Comparison of ENCODE assay signal across 9 cellular contexts in the genomic region with DNA sequence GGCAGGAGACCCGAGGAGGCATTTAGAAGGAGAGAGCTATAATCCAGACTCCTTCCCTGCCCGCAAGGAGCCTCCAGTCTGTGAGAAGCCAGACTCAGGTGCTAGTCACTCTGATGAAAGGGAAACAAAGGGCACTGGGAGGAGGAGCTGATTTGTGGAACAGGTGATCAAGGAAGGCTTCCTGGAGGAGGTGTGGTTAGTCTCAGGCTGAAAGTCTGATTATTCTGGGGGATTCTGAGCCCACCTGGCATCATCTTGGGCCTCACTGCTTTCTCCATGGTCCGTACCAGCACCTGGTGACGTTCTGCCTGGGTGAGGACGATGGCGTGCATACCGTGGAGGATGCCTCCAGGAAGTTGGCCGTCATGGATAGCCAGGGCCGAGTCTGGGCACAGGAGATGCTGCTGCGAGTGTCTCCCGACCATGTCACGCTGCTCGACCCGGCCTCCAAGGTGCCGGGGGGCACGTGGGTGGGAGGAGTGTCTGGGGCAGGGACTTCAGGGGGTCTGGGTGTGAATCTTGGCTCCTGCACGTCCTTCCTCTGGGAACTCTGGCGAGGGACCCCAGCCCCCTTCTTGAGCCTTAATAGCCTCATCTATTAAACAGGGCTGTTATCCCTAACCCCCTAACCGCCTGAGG. TPM values are rescaled to one million over a fixed set of nuclear protein-coding genes. Genes with fewer than 3 reads are reported as not detected.
A peak's percentile ranks its signal among the peaks of the same experiment; 100 is the strongest.
DNase-seq lines count a peak whose midpoint lies in the region; ATAC-seq and TF ChIP-seq lines count a peak whose summit lies in the region.
"Had no signal": no experiment of that assay in that cellular context is flagged by ENCODE, and none has a peak within 500 bp of the region (broad histone marks: within the 10 kb centered on the region; RNA-seq: fewer than 3 reads in every experiment).

No MANE protein-coding gene starts in this region.

- H3K27ac ChIP-seq in Panc1 (ENCODE audit: low read length) = no peak overlapping the region; the same call in 1 of the 2 replicates
- H3K27ac ChIP-seq in neuronal stem cell (replicated peaks; ENCODE audit: low read length) = no peak overlapping the region
- H3K27ac ChIP-seq: coronary artery had no signal

- no peak overlapping the region for H2AFZ ChIP-seq in neuronal stem cell (ENCODE audit: low read length)

- H3K36me3 Mint-ChIP-seq in endothelial cell (ENCODE audit: low read depth, unreplicated experiment) (peaks cover 16% of the 10 kb centered on the region), HFFc6 (ENCODE audit: low read depth) (no peaks in the 10 kb centered on the region)

- H2BK12ac ChIP-seq in neuronal stem cell (ENCODE audit: low read length) = no peak overlapping the region

- intact Hi-C loops in Panc1 (cut with micrococcal nuclease; ENCODE audit: unreplicated experiment) (no loop called here), lower leg skin (cut with DNase I; ENCODE audit: low total_unique reads) (no loop called here)

- H3K4me1 ChIP-seq in Panc1 (ENCODE audit: control insufficient read depth, insufficient read depth, low read length) = peaks cover 2% of the 10 kb centered on the region; the same call in 1 of the 2 replicates
- H3K4me1 ChIP-seq in neuronal stem cell (ENCODE audit: control insufficient read depth in 2 of 2, insufficient read depth in 1 of 2, low read depth in 1 of 2, low read length in 2 of 2) = peaks cover 2 to 14% of the 10 kb centered on the region in 2 donors

- H3K27ac Mint-ChIP-seq in endothelial cell (ENCODE audit: unreplicated experiment) (no peak overlapping the region), HFFc6 (no peak overlapping the region)

- no peak overlapping the region for H3K4ac ChIP-seq in neuronal stem cell (ENCODE audit: low read length)

- H3K9me3 ChIP-seq in Panc1 (ENCODE audit: control insufficient read depth, insufficient read depth, low read depth, low read length) = no peaks in the 10 kb centered on the region
- peaks cover 2 to 12% of the 10 kb centered on the region in 2 donors for H3K9me3 ChIP-seq in neuronal stem cell (replicated peaks in 1 of 2; ENCODE audit: control insufficient read depth in 2 of 2, insufficient read depth in 1 of 2, low read depth in 1 of 2, low read length in 2 of 2)

- no peak overlapping the region for H2BK120ac ChIP-seq in neuronal stem cell (ENCODE audit: low read depth, low read length)

- H3K36me3 ChIP-seq in Panc1 (ENCODE audit: control insufficient read depth, insufficient read depth, low read length) (no peaks in the 10 kb centered on the region), neuronal stem cell (replicated peaks in 1 of 2; ENCODE audit: control insufficient read depth in 2 of 2, insufficient read depth in 2 of 2, low read length in 2 of 2) (no peaks in the 10 kb centered on the region)

- POLR2A ChIA-PET in Panc1 (lab: Charles Lee) = interaction anchor here (0.6 kb wide), 1 partner anchor 15 kb away, joined by 3 read pairs; no protein-coding TSS in a partner anchor

- ATAC-seq in Panc1 = no peak

- no TSS peak for BruUV-seq in Panc1 (replicated peaks; lab: Mats Ljungman, UMichigan)

- TF ChIP-seq POLR2A in lower leg skin (IDR thresholded peaks at IDR 0.05) = no peak

- H2BK15ac ChIP-seq in neuronal stem cell (ENCODE audit: low read length) = no peak overlapping the region

- H2BK5ac ChIP-seq in neuronal stem cell (ENCODE audit: low read length) = no peak overlapping the region

- in situ Hi-C loops in Panc1 (cut with HindIII; ENCODE audit: low pct_unique_long_range_greater_than_20kb, low sequenced_read_pairs) = no loop called here

- DNase-seq in DMS53 (lab: John Stamatoyannopoulos, UW) (peak; percentile 39), DMS53 treated with DMSO at 0.1 percent for 48 hours (lab: John Stamatoyannopoulos, UW; ENCODE audit: unreplicated experiment) (no peak), Panc1 (ENCODE audit: low read depth, low spot score) (no peak), endothelial cell (ENCODE audit: low spot score) (no peak), neuronal stem cell (ENCODE audit: low spot score) (no peak), activated gamma-delta T cell treated with Interleukin-2 at 50 U/mL for 16 hours (no peak), lower leg skin (ENCODE audit: low spot score in 2 of 2) (no peak), HFFc6 (no peak)

- H3K27me3 Mint-ChIP-seq in endothelial cell (ENCODE audit: unreplicated experiment) (peaks cover 36% of the 10 kb centered on the region), HFFc6 (ENCODE audit: insufficient read depth) (peaks cover 31% of the 10 kb centered on the region)

- CTCF ChIA-PET in Panc1 (lab: Charles Lee) = interaction anchor here (0.6 to 0.9 kb wide), 2 partner anchors 9 to 425 kb away, joined by 7 to 11 read pairs; no protein-coding TSS in a partner anchor

- TF ChIP-seq CTCF in Panc1 (IDR thresholded peaks at IDR 0.05) (no peak), endothelial cell (IDR thresholded peaks at IDR 0.05; ENCODE audit: unreplicated experiment) (no peak), lower leg skin (IDR thresholded peaks at IDR 0.05) (no peak), HFFc6 (IDR thresholded peaks at IDR 0.05) (no peak)

- no CpG with 5 or more reads among the region's 19 CpGs for WGBS in neuronal stem cell (ENCODE audit: extremely low coverage in 2 of 2, insufficient read length in 2 of 2, insufficient replicate concordance in 1 of 2), 2 donors
- 70 to 76% methylated on average over 15 to 19 of the region's 19 CpGs for WGBS in lower leg skin, 2 donors

- H3K23ac ChIP-seq in neuronal stem cell (ENCODE audit: low read depth, low read length, poor library complexity) = peak overlapping the region; percentile 57

- peak overlapping the region; percentile 39 to 61 for H3K4me3 ChIP-seq in Panc1 (ENCODE audit: low read depth in 2 of 2, low read length in 2 of 2)
- H3K4me3 ChIP-seq in neuronal stem cell (ENCODE audit: low read length in 2 of 2) = peak overlapping the region in 1 of 2 donors; percentile 2
- H3K4me3 ChIP-seq in lower leg skin (ENCODE audit: low read depth, poor library complexity, severe bottlenecking) = no peak overlapping the region

- peak overlapping the region; percentile 86 for H2AK5ac ChIP-seq in neuronal stem cell (ENCODE audit: low read depth, low read length)

- H3K9me3 Mint-ChIP-seq in endothelial cell (ENCODE audit: unreplicated experiment) = no peaks in the 10 kb centered on the region
- H3K9me3 Mint-ChIP-seq in HFFc6 = peaks cover 15% of the 10 kb centered on the region

- no peak overlapping the region for H3K9ac ChIP-seq in neuronal stem cell (ENCODE audit: low read depth, low read length, poor library complexity)

- H3K14ac ChIP-seq in neuronal stem cell (ENCODE audit: low read length) = no peak overlapping the region

- peaks cover 13% of the 10 kb centered on the region for H3K4me1 Mint-ChIP-seq in endothelial cell (ENCODE audit: unreplicated experiment)
- H3K4me1 Mint-ChIP-seq in HFFc6 (ENCODE audit: low read depth) = peaks cover 9% of the 10 kb centered on the region

- H3K18ac ChIP-seq in neuronal stem cell (ENCODE audit: low read length) = peak overlapping the region; percentile 84

- H3K27me3 ChIP-seq in Panc1 (ENCODE audit: control insufficient read depth, insufficient read depth, low read length) = no peaks in the 10 kb centered on the region
- H3K27me3 ChIP-seq in neuronal stem cell (ENCODE audit: control insufficient read depth in 3 of 3, insufficient read depth in 3 of 3, low read depth in 1 of 3, low read length in 3 of 3) = peaks cover 4 to 59% (median 56%) of the 10 kb centered on the region in 3 experiments

- no peak overlapping the region for H4K8ac ChIP-seq in neuronal stem cell (ENCODE audit: low read depth, low read length)

- no peaks in the 10 kb centered on the region for H3K79me1 ChIP-seq in neuronal stem cell (ENCODE audit: low read depth, low read length)

- peak overlapping the region; percentile 65 for H3K4me3 Mint-ChIP-seq in endothelial cell (ENCODE audit: unreplicated experiment)
- no peak overlapping the region for H3K4me3 Mint-ChIP-seq in HFFc6

- H3K4me2 ChIP-seq in neuronal stem cell (ENCODE audit: insufficient read depth, low read length, poor library complexity, severe bottlenecking) = no peak overlapping the region

- no peak overlapping the region for H4K91ac ChIP-seq in neuronal stem cell (ENCODE audit: low read depth, low read length, poor library complexity)

RNA-seq across cellular contexts. Expression of a gene that starts 3.9 kb away (rescaled TPM):
- total RNA-seq in Panc1 (2021; ENCODE audit: unreplicated experiment) (11.0 TPM), endothelial cell (ENCODE audit: unreplicated experiment) (24.6 TPM), lower leg skin (100 to 1,000 TPM; 394 to 678 (median 540) TPM)
- polyA plus RNA-seq in Panc1 (2012; ENCODE audit: insufficient read length) = 27.5 TPM
- 19.6 TPM for polyA plus RNA-seq in neuronal stem cell (2013, experiment 1 of 2)
- polyA plus RNA-seq in neuronal stem cell (2013, experiment 2 of 2) = 18.4 TPM
- under 1 TPM in 5 of 6 experiments, not detected in 1; 0.55 to 0.94 (median 0.64) TPM for total RNA-seq in HFFc6 (2021; fragmentation: NEBNext Ultra II Directional; extraction: Animal tissue kit (Norgen Biotek cat#: 25700))

RNA-seq across cellular contexts. Expression of a gene that starts 16.6 kb away (rescaled TPM):
- 37.8 TPM for total RNA-seq in Panc1 (2021; ENCODE audit: unreplicated experiment)
- 33.0 TPM for polyA plus RNA-seq in Panc1 (2012; ENCODE audit: insufficient read length)
- total RNA-seq in endothelial cell (ENCODE audit: unreplicated experiment) = 13.5 TPM
- 7.9 TPM for polyA plus RNA-seq in neuronal stem cell (2013, experiment 1 of 2)
- 7.9 TPM for polyA plus RNA-seq in neuronal stem cell (2013, experiment 2 of 2)
- total RNA-seq in lower leg skin = 100 to 1,000 TPM in 3 of 4 donors, 10 to 100 TPM in 1; 93.2 to 146 (median 134) TPM
- 1 to 10 TPM; 2.4 to 3.3 (median 2.8) TPM for total RNA-seq in HFFc6 (2021; fragmentation: NEBNext Ultra II Directional; extraction: Animal tissue kit (Norgen Biotek cat#: 25700))

RNA-seq across cellular contexts. Expression of a gene that starts 37.9 kb away (rescaled TPM):
- total RNA-seq in Panc1 (2021; ENCODE audit: unreplicated experiment) = 158 TPM
- polyA plus RNA-seq in Panc1 (2012; ENCODE audit: insufficient read length) = 141 TPM
- 136 TPM for total RNA-seq in endothelial cell (ENCODE audit: unreplicated experiment)
- polyA plus RNA-seq in neuronal stem cell (2013, experiment 1 of 2) = 45.4 TPM
- 45.1 TPM for polyA plus RNA-seq in neuronal stem cell (2013, experiment 2 of 2)
- total RNA-seq in lower leg skin = 100 to 1,000 TPM in 1 of 4 donors, 10 to 100 TPM in 3; 55.5 to 103 (median 79.4) TPM
- 10 to 100 TPM; 82.7 to 96.0 (median 91.9) TPM for total RNA-seq in HFFc6 (2021; fragmentation: NEBNext Ultra II Directional; extraction: Animal tissue kit (Norgen Biotek cat#: 25700))

RNA-seq across cellular contexts. Expression of a gene that starts 41.5 kb away (rescaled TPM):
- 1.2 TPM for total RNA-seq in Panc1 (2021; ENCODE audit: unreplicated experiment)
- polyA plus RNA-seq in Panc1 (2012; ENCODE audit: insufficient read length) = 0.57 TPM
- 1.2 TPM for total RNA-seq in endothelial cell (ENCODE audit: unreplicated experiment)
- 0.26 TPM for polyA plus RNA-seq in neuronal stem cell (2013, experiment 1 of 2)
- polyA plus RNA-seq in neuronal stem cell (2013, experiment 2 of 2) = 0.17 TPM
- total RNA-seq in lower leg skin = 1 to 10 TPM in 2 of 4 donors, under 1 TPM in 2; 0.49 to 8.5 (median 1.3) TPM
- total RNA-seq in HFFc6 (2021; fragmentation: NEBNext Ultra II Directional; extraction: Animal tissue kit (Norgen Biotek cat#: 25700)) = not detected

Comparison
In these comparisons a context has a peak if more than half of its experiments do, and no peak if none do; other contexts are left out.
1. RNA of a gene that starts 3.9 kb away (total RNA-seq): 394 to 678 TPM in lower leg skin; 24.6 TPM in endothelial cell (single experiment), 11.0 TPM in Panc1 (single experiment) and 0.55 to 0.94 TPM in HFFc6; every median in the first group is over 10 times any median in the second.